In the genomic region with DNA sequence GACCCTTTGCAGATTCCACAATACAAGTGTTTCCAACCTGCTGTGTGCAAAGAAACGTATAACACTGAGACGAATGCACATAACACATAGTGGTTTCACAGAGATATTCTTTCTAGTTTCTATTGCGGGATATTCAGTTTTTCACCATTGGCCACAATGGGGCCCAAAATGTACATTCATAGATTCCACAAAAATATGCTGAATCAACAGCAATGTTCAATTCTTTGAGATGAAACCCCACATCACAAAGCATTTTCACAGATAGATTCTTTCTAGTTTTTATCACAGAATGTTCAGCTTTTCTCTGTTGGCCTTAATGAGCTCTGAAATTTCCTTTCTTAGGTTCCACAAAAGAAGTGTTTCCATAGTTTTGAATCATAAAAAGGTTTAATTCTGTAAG, we compare ENCODE assay signal across 33 cellular contexts.
"Had no signal": no experiment of that assay in that cellular context is flagged by ENCODE, and none has a peak within 500 bp of the region (broad histone marks: within the 10 kb centered on the region; RNA-seq: fewer than 3 reads in every experiment).

No MANE protein-coding gene starts in this region.

- ATAC-seq: activated naive CD4-positive, alpha-beta T cell treated with anti-CD3 and anti-CD28 coated beads, Interleukin-2, amount 50 U/mL, for 72 hours; activated naive CD8-positive, alpha-beta T cell treated with anti-CD3 and anti-CD28 coated beads, Interleukin-2, amount 50 U/mL, for 24 hours; activated T-cell treated with anti-CD3 and anti-CD28 coated beads, Interleukin-2, amount 50 U/mL, for 4 hours; activated T-cell treated with anti-CD3 and anti-CD28 coated beads, Interleukin-2, amount 50 U/mL, for 72 hours; activated T-helper 17 cell treated with anti-CD3 and anti-CD28 coated beads, Interleukin-2, amount 50 U/mL, for 72 hours; body of pancreas had no signal

- H3K36me3 ChIP-seq: adrenal gland, ascending aorta, brain microvascular endothelial cell, breast epithelium, cardiac muscle cell had no signal

- FAIRE-seq: astrocyte, bronchial epithelial cell had no signal

- H3K4me3 ChIP-seq: adrenal gland, ascending aorta, body of pancreas, breast epithelium, cardiac muscle cell had no signal

- DNase-seq: activated effector memory CD4-positive, alpha-beta T cell treated with anti-CD3 and anti-CD28 coated beads, Interleukin-2, amount 50 U/mL, for 16 hours; activated effector memory CD4-positive, alpha-beta T cell treated with Interleukin-2 at 50 U/mL for 16 hours; activated gamma-delta T cell; activated gamma-delta T cell treated with Interleukin-2 at 50 U/mL for 16 hours; activated naive CD4-positive, alpha-beta T cell; activated naive CD4-positive, alpha-beta T cell treated with anti-CD3 and anti-CD28 coated beads for 36 hours; activated naive CD4-positive, alpha-beta T cell treated with anti-CD3 and anti-CD28 coated beads, Interleukin-2, amount 10 ng/mL, durations not matched to agents 7 days and 5 days; activated naive CD4-positive, alpha-beta T cell treated with anti-CD3 and anti-CD28 coated beads, Interleukin-2, amount 50 U/mL, for 16 hours; activated naive CD4-positive, alpha-beta T cell treated with Interleukin-2 at 50 U/mL for 16 hours; activated naive CD8-positive, alpha-beta T cell treated with anti-CD3 and anti-CD28 coated beads for 36 hours; activated naive CD8-positive, alpha-beta T cell treated with anti-CD3 and anti-CD28 coated beads, Interleukin-2, amount 10 ng/mL, durations not matched to agents 7 days and 5 days; activated naive CD8-positive, alpha-beta T cell treated with anti-CD3 and anti-CD28 coated beads, Interleukin-2, amount 50 U/mL, for 24 hours; activated T-cell treated with anti-CD3 and anti-CD28 coated beads, Interleukin-2, amount 50 U/mL, for 24 hours; activated T-cell treated with anti-CD3 and anti-CD28 coated beads, Interleukin-2, amount 50 U/mL, for 4 hours; activated T-cell treated with anti-CD3 and anti-CD28 coated beads, Interleukin-2, amount 50 U/mL, for 48 hours; activated T-cell treated with anti-CD3 and anti-CD28 coated beads, Interleukin-2, amount 50 U/mL, for 72 hours; adrenal gland; amniotic stem cell; amygdala; anterior cingulate cortex; aorta; body of pancreas; brain microvascular endothelial cell; caudate nucleus; central memory CD4-positive, alpha-beta T cell; cerebellar nuclear complex had no signal

- H3K9me3 ChIP-seq: adrenal gland had no signal

- H3K4me1 ChIP-seq: adrenal gland, ascending aorta, body of pancreas, breast epithelium had no signal

- H3K27ac ChIP-seq: adrenal gland, ascending aorta, body of pancreas, brain microvascular endothelial cell, breast epithelium, cardiac muscle cell had no signal

- H3K27me3 ChIP-seq: adrenal gland, ascending aorta, body of pancreas, brain microvascular endothelial cell, breast epithelium, cardiac muscle cell had no signal
